In the genomic region with DNA sequence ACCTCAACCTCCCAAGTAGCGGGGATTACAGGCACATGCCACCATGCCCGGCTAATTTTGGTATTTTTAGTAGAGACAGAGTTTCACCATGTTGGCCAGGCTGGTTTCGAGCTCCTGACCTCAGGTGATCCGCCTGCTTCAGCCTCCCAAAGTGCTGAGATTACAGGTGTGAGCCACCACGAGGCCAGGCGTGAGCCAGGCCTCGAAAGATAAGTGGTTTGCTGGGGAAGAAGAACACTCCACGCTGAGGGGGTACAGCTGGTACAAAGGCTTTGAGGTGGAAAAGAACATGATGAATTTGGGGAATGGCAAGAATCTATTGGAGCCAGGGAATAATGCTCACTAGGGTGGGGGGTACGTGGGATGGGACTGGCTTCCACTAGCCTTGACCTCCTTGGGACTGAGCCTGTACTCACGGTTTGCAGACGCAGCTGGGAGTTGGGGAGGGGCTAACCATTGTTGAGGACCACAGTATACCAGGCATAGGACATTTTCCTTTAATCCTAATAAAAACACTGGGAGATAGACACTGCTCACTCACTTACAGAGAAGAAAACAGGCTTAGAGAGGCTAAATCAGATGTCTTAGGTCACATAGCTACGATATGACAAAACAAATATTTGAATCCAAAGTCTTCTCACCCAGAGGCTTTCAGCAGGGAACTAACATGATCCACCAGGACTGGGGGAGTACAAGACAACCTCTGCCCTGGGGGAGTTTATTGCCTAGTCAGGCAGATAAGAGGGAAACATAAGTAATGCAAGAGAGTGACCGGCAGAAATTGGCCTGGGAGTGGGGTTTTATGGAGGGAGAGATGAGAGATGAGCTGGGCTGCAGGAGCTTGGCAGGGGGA, we compare ENCODE assay signal across 22 cellular contexts. TPM values are rescaled to one million over a fixed set of nuclear protein-coding genes. Genes with fewer than 3 reads are reported as not detected.
DNase-seq lines count a peak whose midpoint lies in the region; ATAC-seq and TF ChIP-seq lines count a peak whose summit lies in the region.
"Had no signal": no experiment of that assay in that cellular context is flagged by ENCODE, and none has a peak within 500 bp of the region (broad histone marks: within the 10 kb centered on the region; RNA-seq: fewer than 3 reads in every experiment).

No MANE protein-coding gene starts in this region.

- ATAC-seq in heart left ventricle, result no peak
- ATAC-seq in GM18909 (IDR thresholded peaks at IDR 0.05; ENCODE audit: poor library complexity, unreplicated experiment), result no peak
- no peak for ATAC-seq in GM19452 (IDR thresholded peaks at IDR 0.05; ENCODE audit: unreplicated experiment)

- DNase-seq in SJCRH30, result peak; percentile 52 to 54
- no peak for DNase-seq in heart left ventricle
- DNase-seq in activated CD4-positive, CD25-positive, alpha-beta regulatory T cell (lab: John Stamatoyannopoulos, UW), result no peak
- no peak for DNase-seq in cerebellum (ENCODE audit: low spot score)
- DNase-seq: activated CD8-positive, alpha-beta memory T cell treated with anti-CD3 and anti-CD28 coated beads for 24 hours; activated effector memory CD4-positive, alpha-beta T cell treated with anti-CD3 and anti-CD28 coated beads, Interleukin-2, amount 50 U/mL, for 16 hours; CD8-positive, alpha-beta memory T cell; foreskin melanocyte; GF-D8; NCI-H1436 treated with DMSO at 0.1 percent for 48 hours; NCI-H446; SK-N-SH; stimulated activated CD4-positive, alpha-beta T cell treated with anti-CD3 and anti-CD28 coated beads, Interleukin-15, amount 100 ng/mL, for 24 hours had no signal

- TF ChIP-seq POLR2A in heart left ventricle (IDR thresholded peaks at IDR 0.05), result no peak

- no peaks in the 10 kb centered on the region for H3K36me3 ChIP-seq in SJCRH30
- H3K36me3 ChIP-seq in heart left ventricle, result peaks cover 0 to 20% (median 0%) of the 10 kb centered on the region in 9 donors
- H3K36me3 ChIP-seq in muscle layer of duodenum (ENCODE audit: control insufficient read depth in 1 of 2, insufficient read depth in 2 of 2, low read length in 2 of 2), result no peaks in the 10 kb centered on the region
- H3K36me3 ChIP-seq: ovary, thoracic aorta had no signal

- H3K4me3 ChIP-seq in SJCRH30, result no peak overlapping the region
- H3K4me3 ChIP-seq in heart left ventricle, result peak overlapping the region in 4 of 12 donors; percentile 9 to 66 (median 36)
- no peak overlapping the region for H3K4me3 ChIP-seq in muscle layer of duodenum (ENCODE audit: low read depth in 1 of 2, low read length in 2 of 2)
- H3K4me3 ChIP-seq: ovary, thoracic aorta had no signal

- peak overlapping the region; percentile 26 for H3K27ac ChIP-seq in 22Rv1
- peak overlapping the region; percentile 95 for H3K27ac ChIP-seq in SJCRH30
- peak overlapping the region in 9 of 12 donors; percentile 16 to 74 (median 69) for H3K27ac ChIP-seq in heart left ventricle
- H3K27ac ChIP-seq in muscle layer of duodenum (ENCODE audit: low read length), result peak overlapping the region; percentile 61
- H3K27ac ChIP-seq: KMS-11, ovary, thoracic aorta had no signal

- H3K9me3 ChIP-seq in SJCRH30 (replicated peaks), result no peaks in the 10 kb centered on the region
- peaks cover 0 to 2% (median 0%) of the 10 kb centered on the region in 12 donors for H3K9me3 ChIP-seq in heart left ventricle
- H3K9me3 ChIP-seq in muscle layer of duodenum (ENCODE audit: control insufficient read depth in 1 of 2, low read length in 2 of 2), result no peaks in the 10 kb centered on the region
- H3K9me3 ChIP-seq: ovary, SK-N-SH, thoracic aorta had no signal

- intact Hi-C loops in heart left ventricle (cut with DNase I), result no loop called here

- H3K4me1 ChIP-seq in SJCRH30, result peaks cover 54% of the 10 kb centered on the region
- H3K4me1 ChIP-seq in heart left ventricle, result peaks cover 0 to 77% (median 35%) of the 10 kb centered on the region in 12 donors
- H3K4me1 ChIP-seq in muscle layer of duodenum (ENCODE audit: control insufficient read depth in 1 of 2, insufficient read depth in 2 of 2, low read length in 2 of 2), result peaks cover 9 to 12% of the 10 kb centered on the region in 2 donors

- H3K27me3 ChIP-seq in SJCRH30 (no peaks in the 10 kb centered on the region), heart left ventricle (no peaks in the 10 kb centered on the region), muscle layer of duodenum (ENCODE audit: low read depth, low read length) (no peaks in the 10 kb centered on the region)
- H3K27me3 ChIP-seq: ovary had no signal

- TF ChIP-seq CTCF in 22Rv1 (IDR thresholded peaks at IDR 0.05), result no peak
- no peak for TF ChIP-seq CTCF in heart left ventricle (IDR thresholded peaks at IDR 0.05)

- 80 to 87% (median 82%) methylated on average over 13 of the region's 13 CpGs for WGBS in heart left ventricle, 4 donors

RNA-seq across cellular contexts. Expression of a gene that starts 4.9 kb away (rescaled TPM):
- total RNA-seq in SJCRH30 (2014; rRNA removed; shearing (Covaris generic)), result 0.20 and 0.73 TPM in 2 replicates
- total RNA-seq in heart left ventricle, result 100 to 1,000 TPM in 1 of 9 donors, 10 to 100 TPM in 7, 1 to 10 TPM in 1; 8.1 to 167 (median 18.6) TPM
- polyA plus RNA-seq in heart left ventricle, result 1 to 10 TPM; 4.7 to 9.8 TPM
- 16.2 TPM for total RNA-seq in cerebellum
- total RNA-seq: mononuclear cell had no signal
- polyA plus RNA-seq: CD8-positive, alpha-beta memory T cell had no signal

RNA-seq across cellular contexts. Expression of a gene that starts 59.1 kb away (rescaled TPM):
- total RNA-seq in SJCRH30 (2014; rRNA removed; shearing (Covaris generic)), result not detected in 2 replicates
- total RNA-seq in heart left ventricle (not detected), cerebellum (not detected)
- not detected for polyA plus RNA-seq in heart left ventricle
- total RNA-seq: A172; CD8-positive, alpha-beta memory T cell; mononuclear cell; ovary; thoracic aorta had no signal
- polyA plus RNA-seq: CD8-positive, alpha-beta memory T cell; SK-N-SH had no signal

Comparison
In these comparisons a context has a peak if more than half of its experiments do, and no peak if none do; other contexts are left out.
1. H3K27ac ChIP-seq: peak in every context shown above with its lines; median percentile 95 in SJCRH30; 69 in heart left ventricle; 61 in muscle layer of duodenum; 26 in 22Rv1.
2. DNase-seq: peak in SJCRH30 (2 of 2); none in heart left ventricle (0 of 5), activated CD4-positive, CD25-positive, alpha-beta regulatory T cell (0 of 4) and cerebellum (single experiment).